ENCODE assay signal across 14 cellular contexts in genomic region chr7:127907638-127908040, GRCh38.
DNase-seq lines count a peak whose midpoint lies in the region; ATAC-seq, FAIRE-seq and TF ChIP-seq lines count a peak whose summit lies in the region.
"Had no signal": no experiment of that assay in that cellular context is flagged by ENCODE, and none has a peak within 500 bp of the region (broad histone marks: within the 10 kb centered on the region; RNA-seq: fewer than 3 reads in every experiment).

No MANE protein-coding gene starts in this region.

- no peaks in the 10 kb centered on the region; the same call in 1 of the 2 replicates for H3K36me3 ChIP-seq in PC-9 (ENCODE audit: low read depth)
- H3K36me3 ChIP-seq: uterus had no signal

- no peaks in the 10 kb centered on the region for H3K27me3 Mint-ChIP-seq in activated CD4-positive, alpha-beta T cell treated with anti-CD3 and anti-CD28 coated beads, Interleukin-2, amount 10 ng/mL, durations not matched to agents 24 days and 14 days

- H3K9me3 ChIP-seq in PC-9 (ENCODE audit: insufficient read depth, low read depth), result no peaks in the 10 kb centered on the region
- H3K9me3 ChIP-seq: SJSA1, spleen, uterus had no signal

- TSS peak; percentile 17 for BruUV-seq in PC-9 (replicated peaks; lab: Mats Ljungman, UMichigan)

- FAIRE-seq in D721Med (lab: Jason Lieb, UNC), result no peak
- FAIRE-seq: keratinocyte had no signal

- no peak for ATAC-seq in HG03196 (IDR thresholded peaks at IDR 0.05; ENCODE audit: unreplicated experiment)

- POLR2A ChIA-PET in PC-9 (lab: Charles Lee; ENCODE audit: unreplicated experiment), result no interaction called here

- CTCF ChIA-PET in PC-9 (lab: Charles Lee), result interaction anchor here (0.5 kb wide), 1 partner anchor 239 kb away, joined by 4 read pairs; no protein-coding TSS in a partner anchor

- H3K27ac ChIP-seq in PC-9, result no peak overlapping the region
- H3K27ac ChIP-seq: SJSA1, spleen, uterus had no signal

- no peak overlapping the region for H2AFZ ChIP-seq in PC-9

- H3K36me3 Mint-ChIP-seq in activated CD4-positive, alpha-beta T cell treated with anti-CD3 and anti-CD28 coated beads, Interleukin-2, amount 10 ng/mL, durations not matched to agents 24 days and 14 days (ENCODE audit: low read depth), result peaks cover 40% of the 10 kb centered on the region

- no peaks in the 10 kb centered on the region for H3K27me3 ChIP-seq in PC-9 (ENCODE audit: insufficient read depth, low read depth)
- H3K27me3 ChIP-seq: SJSA1, spleen, uterus had no signal

- no peaks in the 10 kb centered on the region for H3K4me1 ChIP-seq in PC-9 (replicated peaks; ENCODE audit: insufficient read depth)
- H3K4me1 ChIP-seq: uterus had no signal

- no peak for DNase-seq in activated CD4-positive, alpha-beta T cell treated with anti-CD3 and anti-CD28 coated beads, Interleukin-2, amount 10 ng/mL, durations not matched to agents 24 days and 14 days
- no peak for DNase-seq in activated CD4-positive, alpha-beta T cell treated with anti-CD3 and anti-CD28 coated beads, Interleukin-2, amount 50 U/mL, for 1 hour
- DNase-seq in PC-9 (no peak), fibroblast of mammary gland (ENCODE audit: low read depth) (peak; percentile 72), smooth muscle cell of the brain vasculature (ENCODE audit: low read depth, low spot score) (peak; percentile 44), A172 (ENCODE audit: low spot score) (no peak), D721Med (ENCODE audit: insufficient read length, low spot score) (no peak)
- DNase-seq: NCI-H510A treated with DMSO at 0.1 percent for 48 hours, nephron progenitor cell, spleen, uterus had no signal

- no peaks in the 10 kb centered on the region for H3K9me2 ChIP-seq in PC-9 (ENCODE audit: insufficient read depth)

- no peak overlapping the region for H3K4me2 ChIP-seq in PC-9

- H3K4me1 Mint-ChIP-seq in activated CD4-positive, alpha-beta T cell treated with anti-CD3 and anti-CD28 coated beads, Interleukin-2, amount 10 ng/mL, durations not matched to agents 24 days and 14 days, result peaks cover 45% of the 10 kb centered on the region

- no peaks in the 10 kb centered on the region for H3K9me3 Mint-ChIP-seq in activated CD4-positive, alpha-beta T cell treated with anti-CD3 and anti-CD28 coated beads, Interleukin-2, amount 10 ng/mL, durations not matched to agents 24 days and 14 days
- H3K9me3 Mint-ChIP-seq: nephron progenitor cell had no signal

- 0 out of 2 replicates have a peak, but pooled peaks cover 10% of the 10 kb centered on the region for H3F3A ChIP-seq in PC-9 (ENCODE audit: insufficient read depth, low read depth)

- H3K27ac Mint-ChIP-seq in activated CD4-positive, alpha-beta T cell treated with anti-CD3 and anti-CD28 coated beads, Interleukin-2, amount 10 ng/mL, durations not matched to agents 24 days and 14 days, result peak overlapping the region; percentile 17
- H3K27ac Mint-ChIP-seq: nephron progenitor cell had no signal

- intact Hi-C loops in activated CD4-positive, alpha-beta T cell treated with anti-CD3 and anti-CD28 coated beads, Interleukin-2, amount 10 ng/mL, durations not matched to agents 24 days and 14 days (cut with micrococcal nuclease), result loop anchor here (5.0 kb wide), 1 partner anchor 200 kb away; no protein-coding TSS in a partner anchor
- intact Hi-C loops in PC-9 (cut with micrococcal nuclease; ENCODE audit: unreplicated experiment), result no loop called here

- H3K4me3 ChIP-seq in PC-9 (no peak overlapping the region), fibroblast of mammary gland (ENCODE audit: control insufficient read depth, low read depth, low read length) (no peak overlapping the region)
- H3K4me3 ChIP-seq: SJSA1, spleen, uterus had no signal

- TF ChIP-seq CTCF in PC-9 (conservative IDR thresholded peaks at IDR 0.05), result no peak
- no peak for TF ChIP-seq CTCF in fibroblast of mammary gland (conservative IDR thresholded peaks at IDR 0.05; ENCODE audit: control insufficient read depth, insufficient read depth, low read depth, low read length)
- TF ChIP-seq CTCF in D721Med (IDR thresholded peaks at IDR 0.05; ENCODE audit: insufficient read depth, missing control alignments), result no peak

- H3K79me2 ChIP-seq in PC-9 (ENCODE audit: low read depth), result peaks cover 5% of the 10 kb centered on the region; the same call in 1 of the 2 replicates

- H3K4me3 Mint-ChIP-seq in activated CD4-positive, alpha-beta T cell treated with anti-CD3 and anti-CD28 coated beads, Interleukin-2, amount 10 ng/mL, durations not matched to agents 24 days and 14 days, result no peak overlapping the region
- H3K4me3 Mint-ChIP-seq: nephron progenitor cell had no signal

- H4K20me1 ChIP-seq in PC-9 (ENCODE audit: insufficient read depth), result peaks cover 8% of the 10 kb centered on the region; the same call in 1 of the 2 replicates

Comparison
In these comparisons a context has a peak if more than half of its experiments do, and no peak if none do; other contexts are left out.
1. DNase-seq: peak in fibroblast of mammary gland (single experiment) and smooth muscle cell of the brain vasculature (single experiment); none in activated CD4-positive, alpha-beta T cell treated with anti-CD3 and anti-CD28 coated beads, Interleukin-2, amount 10 ng/mL, durations not matched to agents 24 days and 14 days (single experiment), activated CD4-positive, alpha-beta T cell treated with anti-CD3 and anti-CD28 coated beads, Interleukin-2, amount 50 U/mL, for 1 hour (single experiment), PC-9 (0 of 2), A172 (single experiment) and D721Med (single experiment).